Comparison of ENCODE assay signal across 8 cellular contexts in genomic region chr2:210475726-210476125, GRCh38. TPM values are rescaled to one million over a fixed set of nuclear protein-coding genes. Genes with fewer than 3 reads are reported as not detected.
DNase-seq lines count a peak whose midpoint lies in the region; ATAC-seq and TF ChIP-seq lines count a peak whose summit lies in the region.

No MANE protein-coding gene starts in this region.

- BruUV-seq in MCF 10A (replicated peaks; lab: Mats Ljungman, UMichigan): no TSS peak

- H3K9me3 ChIP-seq in AG04450 (ENCODE audit: control insufficient read depth, insufficient read depth, low read length): no peaks in the 10 kb centered on the region
- no peaks in the 10 kb centered on the region for H3K9me3 ChIP-seq in mucosa of stomach (ENCODE audit: control insufficient read depth, low read length)
- no peaks in the 10 kb centered on the region for H3K9me3 ChIP-seq in body of pancreas

- peak overlapping the region; percentile 53 to 98 (median 76) for H3K4me3 Mint-ChIP-seq in IgD-negative memory B cell
- peak overlapping the region; percentile 84 for H3K4me3 Mint-ChIP-seq in MCF 10A (ENCODE audit: unreplicated experiment)

- TF ChIP-seq CTCF in AG04450 (IDR thresholded peaks at IDR 0.05; ENCODE audit: low read depth, low read length) (no peak), MCF 10A (IDR thresholded peaks at IDR 0.05; ENCODE audit: unreplicated experiment) (no peak), body of pancreas (IDR thresholded peaks at IDR 0.05) (no peak)

- DNase-seq in AG04450 (ENCODE audit: low read depth, low spot score) (no peak), MCF 10A (ENCODE audit: unreplicated experiment) (peak; percentile 10), SHP77 (lab: John Stamatoyannopoulos, UW) (no peak), amygdala (lab: John Stamatoyannopoulos, UW) (no peak), body of pancreas (no peak)

- H3K27ac ChIP-seq in AG04450 (ENCODE audit: low read depth, low read length) (no peak overlapping the region), body of pancreas (peak overlapping the region in 1 of 4 donors; percentile 81)

- H3K27me3 ChIP-seq in AG04450 (ENCODE audit: control insufficient read depth, insufficient read depth, low read length): no peaks in the 10 kb centered on the region
- no peaks in the 10 kb centered on the region for H3K27me3 ChIP-seq in mucosa of stomach (ENCODE audit: control insufficient read depth, insufficient read depth, low read length)
- H3K27me3 ChIP-seq in body of pancreas: no peaks in the 10 kb centered on the region

- H3K9me3 Mint-ChIP-seq in IgD-negative memory B cell: no peaks in the 10 kb centered on the region
- H3K9me3 Mint-ChIP-seq in MCF 10A (ENCODE audit: unreplicated experiment): no peaks in the 10 kb centered on the region

- H3K27ac Mint-ChIP-seq in IgD-negative memory B cell (peak overlapping the region; percentile 24 to 82 (median 64)), MCF 10A (ENCODE audit: low read depth, unreplicated experiment) (peak overlapping the region; percentile 69)

- H3K36me3 Mint-ChIP-seq in IgD-negative memory B cell: peaks cover 8% of the 10 kb centered on the region
- H3K36me3 Mint-ChIP-seq in MCF 10A (ENCODE audit: insufficient read depth, unreplicated experiment): peaks cover 25% of the 10 kb centered on the region

- no peaks in the 10 kb centered on the region for H3K27me3 Mint-ChIP-seq in IgD-negative memory B cell
- no peaks in the 10 kb centered on the region for H3K27me3 Mint-ChIP-seq in MCF 10A (ENCODE audit: insufficient read depth, unreplicated experiment)

- ATAC-seq in GM21423 (IDR thresholded peaks at IDR 0.05; ENCODE audit: unreplicated experiment) (no peak), body of pancreas (no peak)

- POLR2A ChIA-PET in AG04450 (lab: Yijun Ruan, JAX): no interaction called here
- POLR2A ChIA-PET in MCF 10A (lab: Yijun Ruan, JAX): interaction anchor here (0.6 to 1.1 kb wide), 4 partner anchors 13 to 873 kb away, joined by 3 read pairs; no protein-coding TSS in a partner anchor

- WGBS in body of pancreas, 2 donors: 21 to 24% methylated on average over 6 of the region's 6 CpGs

- no peaks in the 10 kb centered on the region for H3K36me3 ChIP-seq in mucosa of stomach (ENCODE audit: control insufficient read depth, insufficient read depth, low read length)
- H3K36me3 ChIP-seq in body of pancreas (replicated peaks in 1 of 2; ENCODE audit: insufficient read depth in 1 of 2, low read depth in 2 of 2): peaks cover 0 to 6% of the 10 kb centered on the region in 2 donors

- H3K4me3 ChIP-seq in AG04450 (ENCODE audit: low read depth, low read length): peak overlapping the region; percentile 76
- no peak overlapping the region for H3K4me3 ChIP-seq in mucosa of stomach (ENCODE audit: low read length)
- H3K4me3 ChIP-seq in body of pancreas: peak overlapping the region in 1 of 2 donors; percentile 60

- CTCF ChIA-PET in AG04450 (lab: Charles Lee): interaction anchor here (2.0 kb wide), 1 partner anchor 27 kb away, joined by 14 read pairs; no protein-coding TSS in a partner anchor
- CTCF ChIA-PET in MCF 10A (lab: Yijun Ruan, JAX): interaction anchor here (0.6 to 2.5 kb wide), 6 partner anchors 27 to 123 kb away, joined by 3 to 16 read pairs (median 4); no protein-coding TSS in a partner anchor

- H3K9ac ChIP-seq in mucosa of stomach (ENCODE audit: low read length): peak overlapping the region; percentile 92

- peaks cover 25 to 49% (median 32%) of the 10 kb centered on the region in 3 donors for H3K4me1 Mint-ChIP-seq in IgD-negative memory B cell
- H3K4me1 Mint-ChIP-seq in MCF 10A (ENCODE audit: insufficient read depth, unreplicated experiment): peaks cover 11% of the 10 kb centered on the region

- H3K4me1 ChIP-seq in mucosa of stomach (ENCODE audit: control insufficient read depth, insufficient read depth, low read length) (no peaks in the 10 kb centered on the region), body of pancreas (peaks cover 11% of the 10 kb centered on the region)

- intact Hi-C loops in MCF 10A (cut with micrococcal nuclease): no loop called here
- intact Hi-C loops in body of pancreas (cut with DNase I): no loop called here

- no peak for TF ChIP-seq POLR2A in body of pancreas (IDR thresholded peaks at IDR 0.05)

RNA-seq across cellular contexts. Expression of gene LANCL1, which starts 0.8 kb away (rescaled TPM):
- polyA plus RNA-seq in AG04450 (2011; rRNA removed) (55.5 and 66.6 TPM in 2 replicates), IgD-negative memory B cell (16.5 TPM)
- 69.2 and 85.4 TPM in 2 replicates for polyA minus RNA-seq in AG04450 (2011; rRNA and poly(A)+ RNA removed)
- total RNA-seq in MCF 10A (2022) (33.7 and 34.1 TPM in 2 replicates), body of pancreas (10 to 100 TPM; 19.7 to 48.8 TPM)
